Comparison of ENCODE assay signal across 8 cellular contexts in genomic region chr10:66931340-66931948, GRCh38. TPM values are rescaled to one million over a fixed set of nuclear protein-coding genes. Genes with fewer than 3 reads are reported as not detected.
DNase-seq lines count a peak whose midpoint lies in the region; ATAC-seq and TF ChIP-seq lines count a peak whose summit lies in the region.

No MANE protein-coding gene starts in this region.

- peaks cover 43% of the 10 kb centered on the region for H3K27me3 ChIP-seq in BE2C

- no peaks in the 10 kb centered on the region for H3K36me3 ChIP-seq in BE2C

- DNase-seq in BE2C (peak; percentile 20), NCI-H345 treated with DMSO at 0.1 percent for 48 hours (lab: John Stamatoyannopoulos, UW; ENCODE audit: unreplicated experiment) (peak; percentile 21), left lobe of liver (ENCODE audit: low spot score) (no peak)
- DNase-seq in activated T-helper 1 cell treated with anti-CD3 and anti-CD28 coated beads, Interleukin-12 subunit alpha, Interleukin-12 subunit beta, Interleukin-2, Interleukin-4 antibody, amounts not matched to agents 30 ng/mL and 10 ng/mL and 1 ng/mL, durations not matched to agents 14 hours and 24 hours and 36 hours (ENCODE audit: low spot score), result no peak
- DNase-seq in stimulated activated CD4-positive, alpha-beta T cell treated with anti-CD3 and anti-CD28 coated beads, Interleukin-2, amount 100 ng/mL, for 24 hours, result no peak

- intact Hi-C loops in activated T-helper 1 cell treated with anti-CD3 and anti-CD28 coated beads, Interleukin-12 subunit alpha, Interleukin-12 subunit beta, Interleukin-2, Interleukin-4 antibody, amounts not matched to agents 30 ng/mL and 10 ng/mL and 1 ng/mL, durations not matched to agents 14 hours and 24 hours and 36 hours (cut with micrococcal nuclease), result loop anchor here (10.0 kb wide), 1 partner anchor 727 kb away; no protein-coding TSS in a partner anchor

- peaks cover 77% of the 10 kb centered on the region for H3K4me1 Mint-ChIP-seq in brain
- H3K4me1 Mint-ChIP-seq in activated T-helper 1 cell treated with anti-CD3 and anti-CD28 coated beads, Interleukin-12 subunit alpha, Interleukin-12 subunit beta, Interleukin-2, Interleukin-4 antibody, amounts not matched to agents 30 ng/mL and 10 ng/mL and 1 ng/mL, durations not matched to agents 14 hours and 24 hours and 36 hours (ENCODE audit: low read depth), result no peaks in the 10 kb centered on the region

- no peaks in the 10 kb centered on the region for H3K9me3 Mint-ChIP-seq in brain
- H3K9me3 Mint-ChIP-seq in activated T-helper 1 cell treated with anti-CD3 and anti-CD28 coated beads, Interleukin-12 subunit alpha, Interleukin-12 subunit beta, Interleukin-2, Interleukin-4 antibody, amounts not matched to agents 30 ng/mL and 10 ng/mL and 1 ng/mL, durations not matched to agents 14 hours and 24 hours and 36 hours, result no peaks in the 10 kb centered on the region

- TF ChIP-seq CTCF in BE2C (IDR thresholded peaks at IDR 0.05; ENCODE audit: low read depth, low read length) (peak; percentile 83), brain (conservative IDR thresholded peaks at IDR 0.05) (peak; percentile 94 to 95)

- H3K27me3 Mint-ChIP-seq in brain, result peaks cover 3% of the 10 kb centered on the region
- H3K27me3 Mint-ChIP-seq in activated T-helper 1 cell treated with anti-CD3 and anti-CD28 coated beads, Interleukin-12 subunit alpha, Interleukin-12 subunit beta, Interleukin-2, Interleukin-4 antibody, amounts not matched to agents 30 ng/mL and 10 ng/mL and 1 ng/mL, durations not matched to agents 14 hours and 24 hours and 36 hours (ENCODE audit: insufficient read depth), result peaks cover 22% of the 10 kb centered on the region

- H3K27ac Mint-ChIP-seq in brain, result peak overlapping the region in 4 of 5 experiments; percentile 76 to 88 (median 82)
- no peak overlapping the region for H3K27ac Mint-ChIP-seq in activated T-helper 1 cell treated with anti-CD3 and anti-CD28 coated beads, Interleukin-12 subunit alpha, Interleukin-12 subunit beta, Interleukin-2, Interleukin-4 antibody, amounts not matched to agents 30 ng/mL and 10 ng/mL and 1 ng/mL, durations not matched to agents 14 hours and 24 hours and 36 hours

- peaks cover 6% of the 10 kb centered on the region for H3K36me3 Mint-ChIP-seq in brain
- H3K36me3 Mint-ChIP-seq in activated T-helper 1 cell treated with anti-CD3 and anti-CD28 coated beads, Interleukin-12 subunit alpha, Interleukin-12 subunit beta, Interleukin-2, Interleukin-4 antibody, amounts not matched to agents 30 ng/mL and 10 ng/mL and 1 ng/mL, durations not matched to agents 14 hours and 24 hours and 36 hours (ENCODE audit: low read depth), result no peaks in the 10 kb centered on the region

- ATAC-seq in GM18508 (IDR thresholded peaks at IDR 0.05; ENCODE audit: insufficient read depth, unreplicated experiment) (peak; percentile 69), HG02973 (IDR thresholded peaks at IDR 0.05; ENCODE audit: unreplicated experiment) (peak; percentile 74), left lobe of liver (peak; percentile 85)

- H3K4me3 Mint-ChIP-seq in brain, result peak overlapping the region; percentile 61 to 88 (median 83)
- no peak overlapping the region for H3K4me3 Mint-ChIP-seq in activated T-helper 1 cell treated with anti-CD3 and anti-CD28 coated beads, Interleukin-12 subunit alpha, Interleukin-12 subunit beta, Interleukin-2, Interleukin-4 antibody, amounts not matched to agents 30 ng/mL and 10 ng/mL and 1 ng/mL, durations not matched to agents 14 hours and 24 hours and 36 hours

- H3K9me3 ChIP-seq in BE2C, result no peaks in the 10 kb centered on the region

- 0 out of 2 replicates have a peak overlapping the region, but pooled peaks have one; percentile 6 for H3K4me3 ChIP-seq in BE2C (ENCODE audit: low read depth, low read length)

- no peaks in the 10 kb centered on the region for H3K4me1 ChIP-seq in BE2C

RNA-seq across cellular contexts. Expression of gene LRRTM3, which starts 5.6 kb away (rescaled TPM):
- polyA plus RNA-seq in BE2C (2012; ENCODE audit: insufficient read depth, insufficient read length, low read depth), result not detected
- 0.85 TPM for polyA plus RNA-seq in brain (ENCODE audit: insufficient read depth, low read depth, low replicate concordance)
- not detected for total RNA-seq in left lobe of liver
- not detected in 2 replicates for total RNA-seq in activated T-helper 1 cell treated with anti-CD3 and anti-CD28 coated beads, Interleukin-12 subunit alpha, Interleukin-12 subunit beta, Interleukin-2, Interleukin-4 antibody, amounts not matched to agents 30 ng/mL and 10 ng/mL and 1 ng/mL, durations not matched to agents 14 hours and 24 hours and 36 hours

Comparison
In these comparisons a context has a peak if more than half of its experiments do, and no peak if none do; other contexts are left out.
1. DNase-seq: peak in BE2C (single experiment) and NCI-H345 treated with DMSO at 0.1 percent for 48 hours (single experiment); none in left lobe of liver (single experiment), activated T-helper 1 cell treated with anti-CD3 and anti-CD28 coated beads, Interleukin-12 subunit alpha, Interleukin-12 subunit beta, Interleukin-2, Interleukin-4 antibody, amounts not matched to agents 30 ng/mL and 10 ng/mL and 1 ng/mL, durations not matched to agents 14 hours and 24 hours and 36 hours (single experiment) and stimulated activated CD4-positive, alpha-beta T cell treated with anti-CD3 and anti-CD28 coated beads, Interleukin-2, amount 100 ng/mL, for 24 hours (0 of 2).
2. Peak in every context shown above with its lines, with median percentiles within 50 percentile points of each other: ATAC-seq.